In the genomic region with DNA sequence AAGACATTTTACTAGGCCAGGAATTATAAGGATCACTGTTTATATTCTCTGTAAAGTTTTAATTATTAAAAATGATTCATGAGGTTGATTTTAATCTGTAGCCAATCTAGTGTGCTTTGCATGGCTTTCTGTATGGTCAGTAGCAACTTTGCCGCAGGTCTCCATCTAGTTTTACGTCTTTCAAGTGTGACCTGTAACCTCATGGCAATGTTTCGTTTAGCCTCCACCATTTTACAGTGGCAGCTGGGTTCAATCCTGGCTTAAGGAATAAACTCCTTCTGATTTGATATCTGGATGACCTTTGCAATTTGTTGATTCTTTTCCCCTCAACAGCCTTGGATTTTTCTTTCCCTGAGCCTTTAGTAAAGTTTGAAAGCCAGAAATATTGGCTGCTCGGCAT, we compare ENCODE assay signal across 13 cellular contexts.
A peak's percentile ranks its signal among the peaks of the same experiment; 100 is the strongest.
DNase-seq lines count a peak whose midpoint lies in the region; ATAC-seq, FAIRE-seq and TF ChIP-seq lines count a peak whose summit lies in the region.
"Had no signal": no experiment of that assay in that cellular context is flagged by ENCODE, and none has a peak within 500 bp of the region (broad histone marks: within the 10 kb centered on the region; RNA-seq: fewer than 3 reads in every experiment).

No MANE protein-coding gene starts in this region.

- CTCF ChIA-PET in A549 (lab: Yijun Ruan, JAX) = no interaction called here

- H3K36me3 ChIP-seq in OCI-LY1 (ENCODE audit: insufficient read depth, low read length) = peaks cover 50% of the 10 kb centered on the region

- H3K9ac ChIP-seq in OCI-LY1 (ENCODE audit: low read length) = peak overlapping the region; percentile 83

- no peak for TF ChIP-seq EP300 in A549 (IDR thresholded peaks at IDR 0.05)

- peak; percentile 77 to 79 for ATAC-seq in A549
- ATAC-seq in GM18867 (IDR thresholded peaks at IDR 0.05; ENCODE audit: unreplicated experiment) = peak; percentile 42
- no peak for ATAC-seq in HG03135 (IDR thresholded peaks at IDR 0.05; ENCODE audit: unreplicated experiment)
- ATAC-seq in HG03175 (IDR thresholded peaks at IDR 0.05; ENCODE audit: unreplicated experiment) = no peak
- ATAC-seq: naive thymus-derived CD8-positive, alpha-beta T cell had no signal

- no peaks in the 10 kb centered on the region for H3K27me3 ChIP-seq in OCI-LY1 (ENCODE audit: insufficient read depth, low read length)

- H3K4me3 ChIP-seq in A549 (peak overlapping the region; percentile 63), OCI-LY1 (ENCODE audit: low read depth, low read length, poor library complexity, severe bottlenecking) (peak overlapping the region; percentile 78), fibroblast of villous mesenchyme (ENCODE audit: low read depth, low read length) (peak overlapping the region; percentile 43)

- no peak overlapping the region for H2AFZ ChIP-seq in OCI-LY1 (ENCODE audit: low read length)

- TF ChIP-seq RAD21 in A549 (conservative IDR thresholded peaks at IDR 0.05 in 1 of 2, IDR thresholded peaks at IDR 0.05 in 1 of 2) = no peak

- WGBS in A549 (ENCODE audit: missing lambda C conversion rate) = 4% methylated on average over 4 of the region's 4 CpGs

- H3K9me3 ChIP-seq in A549 (peaks cover 9% of the 10 kb centered on the region; the same call in 1 of the 3 replicates), OCI-LY1 (ENCODE audit: low read length) (peaks cover 21% of the 10 kb centered on the region)

- no peak for FAIRE-seq in A549 (lab: Jason Lieb, UNC)
- FAIRE-seq: keratinocyte had no signal

- H3K4me1 ChIP-seq in A549 (peaks cover 6% of the 10 kb centered on the region; the same call in 1 of the 3 replicates), OCI-LY1 (ENCODE audit: insufficient read depth, low read length, severe bottlenecking) (peaks cover 27% of the 10 kb centered on the region)

- H3K79me2 ChIP-seq in OCI-LY1 (ENCODE audit: insufficient read depth, low read length) = peaks cover 31% of the 10 kb centered on the region

- H3K4me2 ChIP-seq in A549 (peak overlapping the region; percentile 69), OCI-LY1 (ENCODE audit: low read length) (peak overlapping the region; percentile 68)

- TF ChIP-seq POLR2A in A549 (IDR thresholded peaks at IDR 0.05; ENCODE audit: low read length) = no peak

- H4K20me1 ChIP-seq in OCI-LY1 (ENCODE audit: insufficient read depth, low read length) = no peaks in the 10 kb centered on the region

- POLR2A ChIA-PET in A549 (lab: Yijun Ruan, JAX) = interaction anchor here (1.2 kb wide), 2 partner anchors 10 to 232 kb away, joined by 3 read pairs; no protein-coding TSS in a partner anchor

- DNase-seq in A549 (ENCODE audit: low read depth in 1 of 2, low spot score in 1 of 2) (peak; percentile 10 to 62), fibroblast of villous mesenchyme (ENCODE audit: low read depth) (peak; percentile 40), ureter (ENCODE audit: low spot score) (no peak), KG1 (lab: John Stamatoyannopoulos, UW) (no peak)
- DNase-seq: activated CD4-positive, CD25-positive, alpha-beta regulatory T cell treated with anti-CD3 and anti-CD28 coated beads, Interleukin-2, amount 50 U/mL, for 72 hours; naive thymus-derived CD8-positive, alpha-beta T cell; NCI-H2107; stimulated activated CD4-positive, alpha-beta T cell treated with anti-CD3 and anti-CD28 coated beads, Interleukin-15, amount 100 ng/mL, for 24 hours had no signal

- peak overlapping the region; percentile 84 to 89 for H3K27ac ChIP-seq in A549
- peak overlapping the region; percentile 87 for H3K27ac ChIP-seq in OCI-LY1 (ENCODE audit: low read depth, low read length, poor library complexity, severe bottlenecking)

- no peaks in the 10 kb centered on the region for H3K9me2 ChIP-seq in OCI-LY1 (ENCODE audit: low read depth, low read length)

- H3F3A ChIP-seq in OCI-LY1 (ENCODE audit: insufficient read depth, low read length) = no peaks in the 10 kb centered on the region

- no peak for TF ChIP-seq CTCF in A549 (IDR thresholded peaks at IDR 0.05)
- no peak for TF ChIP-seq CTCF in OCI-LY1 (IDR thresholded peaks at IDR 0.05; ENCODE audit: low read length)
- no peak for TF ChIP-seq CTCF in fibroblast of villous mesenchyme (IDR thresholded peaks at IDR 0.05; ENCODE audit: insufficient read depth, low read depth, low read length)

TF ChIP-seq in A549, 52 proteins besides CTCF, POLR2A, EP300 and RAD21:
- TF ChIP-seq, protein P1, sequence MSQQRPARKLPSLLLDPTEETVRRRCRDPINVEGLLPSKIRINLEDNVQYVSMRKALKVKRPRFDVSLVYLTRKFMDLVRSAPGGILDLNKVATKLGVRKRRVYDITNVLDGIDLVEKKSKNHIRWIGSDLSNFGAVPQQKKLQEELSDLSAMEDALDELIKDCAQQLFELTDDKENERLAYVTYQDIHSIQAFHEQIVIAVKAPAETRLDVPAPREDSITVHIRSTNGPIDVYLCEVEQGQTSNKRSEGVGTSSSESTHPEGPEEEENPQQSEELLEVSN (IDR thresholded peaks at IDR 0.05; ENCODE audit: borderline replicate concordance, low read depth) = 0 out of 2 replicates have a peak, but pooled peaks have one; percentile 4
- TF ChIP-seq CHD4 (IDR thresholded peaks at IDR 0.05; ENCODE audit: borderline replicate concordance) (no peak), HES2 (IDR thresholded peaks at IDR 0.05) (no peak), EHMT2 (IDR thresholded peaks at IDR 0.05; ENCODE audit: low read depth) (0 out of 2 replicates have a peak, but pooled peaks have one; percentile 42)
- TF ChIP-seq, protein P2, sequence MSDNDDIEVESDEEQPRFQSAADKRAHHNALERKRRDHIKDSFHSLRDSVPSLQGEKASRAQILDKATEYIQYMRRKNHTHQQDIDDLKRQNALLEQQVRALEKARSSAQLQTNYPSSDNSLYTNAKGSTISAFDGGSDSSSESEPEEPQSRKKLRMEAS (IDR thresholded peaks at IDR 0.05) = 0 out of 2 replicates have a peak, but pooled peaks have one; percentile 29
- TF ChIP-seq, protein P3, sequence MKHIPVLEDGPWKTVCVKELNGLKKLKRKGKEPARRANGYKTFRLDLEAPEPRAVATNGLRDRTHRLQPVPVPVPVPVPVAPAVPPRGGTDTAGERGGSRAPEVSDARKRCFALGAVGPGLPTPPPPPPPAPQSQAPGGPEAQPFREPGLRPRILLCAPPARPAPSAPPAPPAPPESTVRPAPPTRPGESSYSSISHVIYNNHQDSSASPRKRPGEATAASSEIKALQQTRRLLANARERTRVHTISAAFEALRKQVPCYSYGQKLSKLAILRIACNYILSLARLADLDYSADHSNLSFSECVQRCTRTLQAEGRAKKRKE (CRISPR knock-in tag; IDR thresholded peaks at IDR 0.05; ENCODE audit: low read depth) = no peak

Comparison
In these comparisons a context has a peak if more than half of its experiments do, and no peak if none do; other contexts are left out.
1. ATAC-seq: peak in A549 (2 of 2) and GM18867 (single experiment); none in HG03135 (single experiment) and HG03175 (single experiment).
2. DNase-seq: peak in A549 (2 of 2) and fibroblast of villous mesenchyme (single experiment); none in ureter (single experiment) and KG1 (single experiment).
3. Peak in every context shown above with its lines, with median percentiles within 50 percentile points of each other: H3K4me3 ChIP-seq.